In the genomic region with DNA sequence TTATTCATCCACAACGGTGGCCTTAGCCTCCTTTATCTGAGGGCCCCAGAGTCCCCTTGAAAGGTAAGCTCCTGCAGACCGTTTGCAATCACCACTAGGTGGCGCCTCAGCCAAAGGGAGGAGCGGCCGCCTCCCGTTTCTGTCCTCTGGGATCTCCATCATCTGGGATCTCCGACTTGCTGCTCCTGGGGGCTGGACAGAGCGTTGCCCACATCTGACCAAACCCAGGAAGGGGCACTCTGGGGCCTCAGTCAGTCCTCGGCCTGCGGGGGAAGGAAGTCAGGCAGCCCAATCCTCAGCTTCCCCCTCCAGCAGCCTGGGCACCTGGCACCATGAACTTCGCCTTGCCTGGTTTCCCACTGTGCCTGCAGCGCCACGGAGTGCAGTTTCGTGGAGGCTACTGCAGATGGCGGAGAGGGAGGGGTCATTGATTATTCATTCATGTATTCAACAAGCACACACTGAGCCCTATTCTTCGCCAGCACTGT, we compare ENCODE assay signal across 8 cellular contexts. TPM values are rescaled to one million over a fixed set of nuclear protein-coding genes. Genes with fewer than 3 reads are reported as not detected.
A peak's percentile ranks its signal among the peaks of the same experiment; 100 is the strongest.
DNase-seq lines count a peak whose midpoint lies in the region; ATAC-seq and TF ChIP-seq lines count a peak whose summit lies in the region.

No MANE protein-coding gene starts in this region.

- ATAC-seq in activated T-helper 17 cell treated with anti-CD3 and anti-CD28 coated beads, Interleukin-2, amount 50 U/mL, for 72 hours (replicated peaks): peak; percentile 70
- ATAC-seq in upper lobe of left lung (ENCODE audit: low FRiP score in 2 of 2) (peak; percentile 44 to 70), HG03442 (IDR thresholded peaks at IDR 0.05; ENCODE audit: unreplicated experiment) (no peak)

- peaks cover 11% of the 10 kb centered on the region for H3K36me3 Mint-ChIP-seq in activated T-helper 17 cell treated with anti-CD3 and anti-CD28 coated beads, Interleukin-2, amount 50 U/mL, for 72 hours (ENCODE audit: low read depth)

- H2AFZ ChIP-seq in osteoblast (ENCODE audit: low read length): no peak overlapping the region

- H3K9me3 ChIP-seq in Peyer's patch (no peaks in the 10 kb centered on the region), osteoblast (ENCODE audit: low read depth, low read length) (no peaks in the 10 kb centered on the region), upper lobe of left lung (no peaks in the 10 kb centered on the region)

- H3K4me3 ChIP-seq in Peyer's patch: no peak overlapping the region
- no peak overlapping the region for H3K4me3 ChIP-seq in fibroblast of villous mesenchyme (ENCODE audit: low read depth, low read length)
- H3K4me3 ChIP-seq in osteoblast (ENCODE audit: insufficient read depth, low read length): no peak overlapping the region
- H3K4me3 ChIP-seq in upper lobe of left lung: no peak overlapping the region

- TF ChIP-seq POLR2A in Peyer's patch (IDR thresholded peaks at IDR 0.05) (no peak), upper lobe of left lung (IDR thresholded peaks at IDR 0.05) (no peak)

- no peak overlapping the region for H3K4me3 Mint-ChIP-seq in activated T-helper 17 cell treated with anti-CD3 and anti-CD28 coated beads, Interleukin-2, amount 50 U/mL, for 72 hours

- TF ChIP-seq EP300 in upper lobe of left lung (IDR thresholded peaks at IDR 0.05): no peak

- no peaks in the 10 kb centered on the region for H3K27me3 Mint-ChIP-seq in activated T-helper 17 cell treated with anti-CD3 and anti-CD28 coated beads, Interleukin-2, amount 50 U/mL, for 72 hours

- peak; percentile 63 to 91 (median 79) for TF ChIP-seq CTCF in Peyer's patch (IDR thresholded peaks at IDR 0.05)
- TF ChIP-seq CTCF in fibroblast of villous mesenchyme (IDR thresholded peaks at IDR 0.05; ENCODE audit: insufficient read depth, low read depth, low read length): peak; percentile 88
- peak; percentile 93 for TF ChIP-seq CTCF in osteoblast (IDR thresholded peaks at IDR 0.05; ENCODE audit: extremely low read depth, low read depth, low read length)
- peak; percentile 76 to 86 (median 82) for TF ChIP-seq CTCF in upper lobe of left lung (IDR thresholded peaks at IDR 0.05)

- no peaks in the 10 kb centered on the region for H3K79me2 ChIP-seq in osteoblast (ENCODE audit: insufficient read depth, low read length)

- peaks cover 5% of the 10 kb centered on the region for H3K4me1 Mint-ChIP-seq in activated T-helper 17 cell treated with anti-CD3 and anti-CD28 coated beads, Interleukin-2, amount 50 U/mL, for 72 hours

- DNase-seq in DMS114 treated with DMSO at 0.1 percent for 48 hours (lab: John Stamatoyannopoulos, UW; ENCODE audit: unreplicated experiment): peak; percentile 62
- DNase-seq in HuH-7 (ENCODE audit: low spot score): peak; percentile 82
- DNase-seq in Peyer's patch: peak; percentile 51 to 85 (median 80)
- peak; percentile 70 for DNase-seq in fibroblast of villous mesenchyme (ENCODE audit: low read depth)
- peak; percentile 97 for DNase-seq in osteoblast (ENCODE audit: insufficient read length, low spot score, missing footprints)
- DNase-seq in upper lobe of left lung: peak in 1 of 2 donors; percentile 68

- H3K27me3 ChIP-seq in Peyer's patch: no peaks in the 10 kb centered on the region
- peaks cover 24% of the 10 kb centered on the region for H3K27me3 ChIP-seq in osteoblast (ENCODE audit: insufficient read depth, low read length)
- no peaks in the 10 kb centered on the region for H3K27me3 ChIP-seq in upper lobe of left lung

- H3K27ac ChIP-seq in Peyer's patch (no peak overlapping the region), osteoblast (ENCODE audit: low read depth, low read length) (no peak overlapping the region), upper lobe of left lung (no peak overlapping the region)

- peaks cover 7% of the 10 kb centered on the region for H4K20me1 ChIP-seq in osteoblast (ENCODE audit: insufficient read depth, low read length)

- H3K4me1 ChIP-seq in Peyer's patch (no peaks in the 10 kb centered on the region), osteoblast (ENCODE audit: insufficient read depth, low read length) (no peaks in the 10 kb centered on the region), upper lobe of left lung (no peaks in the 10 kb centered on the region)

- WGBS in upper lobe of left lung, 2 donors: 30 to 43% methylated on average over 11 to 13 of the region's 16 CpGs

- no peak overlapping the region for H3K27ac Mint-ChIP-seq in activated T-helper 17 cell treated with anti-CD3 and anti-CD28 coated beads, Interleukin-2, amount 50 U/mL, for 72 hours

- no peaks in the 10 kb centered on the region for H3K9me3 Mint-ChIP-seq in activated T-helper 17 cell treated with anti-CD3 and anti-CD28 coated beads, Interleukin-2, amount 50 U/mL, for 72 hours

- no peaks in the 10 kb centered on the region for H3K36me3 ChIP-seq in Peyer's patch
- H3K36me3 ChIP-seq in osteoblast (ENCODE audit: insufficient read depth, low read length): no peaks in the 10 kb centered on the region
- no peaks in the 10 kb centered on the region for H3K36me3 ChIP-seq in upper lobe of left lung

- H3K4me2 ChIP-seq in osteoblast (ENCODE audit: insufficient read depth, low read length): no peak overlapping the region

RNA-seq across cellular contexts. Expression of a gene that starts 23.5 kb away (rescaled TPM):
- total RNA-seq in Peyer's patch (100 to 1,000 TPM in 1 of 4 donors, 10 to 100 TPM in 3; 48.0 to 152 (median 69.9) TPM), fibroblast of villous mesenchyme (25.8 and 38.4 TPM in 2 replicates), osteoblast (43.9 and 47.8 TPM in 2 replicates), upper lobe of left lung (100 to 1,000 TPM in 3 of 6 donors, 10 to 100 TPM in 3; 55.3 to 127 (median 101) TPM)
- 1 to 10 TPM; 3.8 to 6.4 TPM for total RNA-seq in activated T-helper 17 cell treated with anti-CD3 and anti-CD28 coated beads, Interleukin-2, amount 50 U/mL, for 72 hours
